12 cellular contexts compared by ENCODE assay signal in genomic region chr13:113220877-113221276, GRCh38. TPM values are rescaled to one million over a fixed set of nuclear protein-coding genes. Genes with fewer than 3 reads are reported as not detected.
DNase-seq lines count a peak whose midpoint lies in the region; ATAC-seq and TF ChIP-seq lines count a peak whose summit lies in the region.
"Had no signal": no experiment of that assay in that cellular context is flagged by ENCODE, and none has a peak within 500 bp of the region (broad histone marks: within the 10 kb centered on the region; RNA-seq: fewer than 3 reads in every experiment).

No MANE protein-coding gene starts in this region.

- H2AFZ ChIP-seq in osteoblast (ENCODE audit: low read length): no peak overlapping the region

- H3K4me3 ChIP-seq in AG10803 (ENCODE audit: low read length): no peak overlapping the region
- no peak overlapping the region for H3K4me3 ChIP-seq in astrocyte of the cerebellum (ENCODE audit: low read depth, low read length)
- no peak overlapping the region for H3K4me3 ChIP-seq in right cardiac atrium (ENCODE audit: low read length)
- no peak overlapping the region for H3K4me3 ChIP-seq in osteoblast (ENCODE audit: insufficient read depth, low read length)

- no peak overlapping the region for H3K4me2 ChIP-seq in osteoblast (ENCODE audit: insufficient read depth, low read length)

- H3K36me3 ChIP-seq in osteoblast (ENCODE audit: insufficient read depth, low read length): peaks cover 42% of the 10 kb centered on the region

- peak; percentile 49 for TF ChIP-seq CTCF in AG10803 (conservative IDR thresholded peaks at IDR 0.05; ENCODE audit: low read length)
- 0 out of 3 replicates have a peak, but pooled peaks have one; percentile 17 for TF ChIP-seq CTCF in GM12872 (IDR thresholded peaks at IDR 0.05; ENCODE audit: insufficient read depth, low read depth, low read length)
- TF ChIP-seq CTCF in astrocyte of the cerebellum (IDR thresholded peaks at IDR 0.05; ENCODE audit: low read depth, low read length, missing control alignments): peak; percentile 30
- no peak for TF ChIP-seq CTCF in osteoblast (IDR thresholded peaks at IDR 0.05; ENCODE audit: extremely low read depth, low read depth, low read length)

- ATAC-seq in right cardiac atrium (peak; percentile 35 to 66), GM19452 (IDR thresholded peaks at IDR 0.05; ENCODE audit: unreplicated experiment) (no peak)

- in situ Hi-C loops in astrocyte of the cerebellum (cut with HindIII; ENCODE audit: low sequenced_read_pairs): no loop called here

- 80% methylated on average over 7 of the region's 7 CpGs for WGBS in right cardiac atrium

- H3K27ac ChIP-seq in right cardiac atrium (ENCODE audit: low read length) (peak overlapping the region; percentile 60), osteoblast (ENCODE audit: low read depth, low read length) (no peak overlapping the region)
- H3K27ac ChIP-seq: VCaP had no signal

- peaks cover 58% of the 10 kb centered on the region for H4K20me1 ChIP-seq in osteoblast (ENCODE audit: insufficient read depth, low read length)

- H3K4me1 ChIP-seq in right cardiac atrium (ENCODE audit: control insufficient read depth, insufficient read depth, low read length): peaks cover 6% of the 10 kb centered on the region
- H3K4me1 ChIP-seq in osteoblast (ENCODE audit: insufficient read depth, low read length): peaks cover 13% of the 10 kb centered on the region

- no peaks in the 10 kb centered on the region for H3K9me3 ChIP-seq in right cardiac atrium (ENCODE audit: control insufficient read depth, low read length)
- H3K9me3 ChIP-seq in osteoblast (ENCODE audit: low read depth, low read length): no peaks in the 10 kb centered on the region

- H3K27me3 ChIP-seq in right cardiac atrium (ENCODE audit: control insufficient read depth, insufficient read depth): no peaks in the 10 kb centered on the region
- H3K27me3 ChIP-seq in osteoblast (ENCODE audit: insufficient read depth, low read length): no peaks in the 10 kb centered on the region

- DNase-seq in AG10803 (ENCODE audit: low read depth) (peak; percentile 44), astrocyte of the cerebellum (ENCODE audit: low read depth) (no peak), right cardiac atrium (peak in 2 of 3 donors; percentile 77 to 80), OCI-M2 (lab: John Stamatoyannopoulos, UW; ENCODE audit: unreplicated experiment) (no peak), pons (ENCODE audit: low spot score) (no peak), osteoblast (ENCODE audit: insufficient read length, low spot score, missing footprints) (no peak)
- DNase-seq: aorta, NCI-H1417 treated with DMSO at 0.1 percent for 48 hours, OCI-M1 had no signal

- H3K79me2 ChIP-seq in osteoblast (ENCODE audit: insufficient read depth, low read length): peaks cover 95% of the 10 kb centered on the region

- intact Hi-C loops in right cardiac atrium (cut with DNase I): loop anchor here in 1 of 4 donors (5.0 kb wide), 1 partner anchor 189 kb away; no protein-coding TSS in a partner anchor

RNA-seq across cellular contexts. Expression of gene CUL4A, which starts 11.5 kb away (rescaled TPM):
- 100 to 1,000 TPM in 2 of 4 donors, 10 to 100 TPM in 2; 82.5 to 113 (median 99.9) TPM for total RNA-seq in right cardiac atrium
- 53.1 TPM for polyA plus RNA-seq in right cardiac atrium
- 128 TPM in 2 replicates for total RNA-seq in osteoblast

RNA-seq across cellular contexts. Expression of gene PCID2, which starts 12.4 kb away (rescaled TPM):
- total RNA-seq in right cardiac atrium (10 to 100 TPM; 42.0 to 55.1 (median 47.1) TPM), osteoblast (48.5 and 55.4 TPM in 2 replicates)
- 43.1 TPM for polyA plus RNA-seq in right cardiac atrium

Comparison
In these comparisons a context has a peak if more than half of its experiments do, and no peak if none do; other contexts are left out.
1. DNase-seq: peak in AG10803 (single experiment) and right cardiac atrium (2 of 3); none in astrocyte of the cerebellum (single experiment), OCI-M2 (single experiment), pons (single experiment) and osteoblast (single experiment).